In the genomic region with DNA sequence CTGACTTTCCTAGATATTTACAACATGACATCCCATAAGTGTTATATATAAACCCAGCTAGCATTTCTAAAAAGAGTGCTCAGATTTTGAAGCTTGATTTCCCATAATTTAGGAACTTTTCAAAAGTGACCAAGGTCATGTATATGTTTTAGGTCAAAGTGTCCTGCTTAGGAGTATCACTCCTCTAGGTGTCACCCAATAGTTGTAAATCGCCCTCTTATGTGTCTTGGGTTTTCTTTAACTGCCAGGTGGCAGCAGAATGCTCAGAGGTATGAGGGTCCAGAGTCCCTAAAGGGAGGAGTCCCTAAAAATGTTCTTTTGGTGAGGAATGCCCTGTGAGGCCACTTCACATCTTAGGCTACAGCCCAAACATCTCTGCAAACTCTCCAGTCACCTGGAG, we compare ENCODE assay signal across 26 cellular contexts.
A peak's percentile ranks its signal among the peaks of the same experiment; 100 is the strongest.
DNase-seq lines count a peak whose midpoint lies in the region; ATAC-seq, FAIRE-seq and TF ChIP-seq lines count a peak whose summit lies in the region.
"Had no signal": no experiment of that assay in that cellular context is flagged by ENCODE, and none has a peak within 500 bp of the region (broad histone marks: within the 10 kb centered on the region; RNA-seq: fewer than 3 reads in every experiment).

No MANE protein-coding gene starts in this region.

- TF ChIP-seq CTCF in HepG2 (CRISPR knock-in tag; IDR thresholded peaks at IDR 0.05) = peak; percentile 17; the same call in 1 of the 2 replicates
- TF ChIP-seq CTCF in right lobe of liver (IDR thresholded peaks at IDR 0.05) = no peak
- peak; percentile 52 for TF ChIP-seq CTCF in VCaP (conservative IDR thresholded peaks at IDR 0.05)
- no peak for TF ChIP-seq CTCF in PC-9 (conservative IDR thresholded peaks at IDR 0.05)

- H3K9ac ChIP-seq in HepG2 (ENCODE audit: insufficient read depth, low read depth, low read length) (no peak overlapping the region), mesendoderm (ENCODE audit: low read length) (no peak overlapping the region)
- H3K9ac ChIP-seq: GM23248 had no signal

- no peaks in the 10 kb centered on the region for H3K9me2 ChIP-seq in PC-9 (ENCODE audit: insufficient read depth)

- H3K9me3 ChIP-seq in HepG2 (ENCODE audit: low read length) (peaks cover 10% of the 10 kb centered on the region; the same call in 1 of the 2 replicates), right lobe of liver (no peaks in the 10 kb centered on the region), PC-9 (ENCODE audit: insufficient read depth, low read depth) (no peaks in the 10 kb centered on the region)

- in situ Hi-C loops in HepG2 (cut with HindIII; ENCODE audit: extremely low pct_ligation_motif_present, low pct_unique_long_range_greater_than_20kb) = no loop called here

- 25% methylated on average over 1 of the region's 1 CpG for WGBS in HepG2 (ENCODE audit: low lambda C conversion rate)
- WGBS in right lobe of liver (ENCODE audit: insufficient coverage, low coverage, low lambda C conversion rate, missing lambda C conversion rate) = 83% methylated on average over 1 of the region's 1 CpG
- WGBS in mesendoderm (ENCODE audit: extremely low coverage, insufficient coverage, low lambda C conversion rate) = no CpG with 5 or more reads among the region's 1 CpG

- no peak overlapping the region for H4K8ac ChIP-seq in mesendoderm (ENCODE audit: low read depth, low read length)

- FAIRE-seq in HepG2 (lab: Jason Lieb, UNC) = no peak
- FAIRE-seq: GM12892, GM18507, HTR-8/SVneo had no signal

- no peak overlapping the region for H3K56ac ChIP-seq in mesendoderm (ENCODE audit: low read length)

- TF ChIP-seq POLR2A in HepG2 (IDR thresholded peaks at IDR 0.05; ENCODE audit: insufficient read depth in 1 of 2, low read depth in 2 of 2, low read length in 2 of 2) = no peak
- TF ChIP-seq POLR2A in right lobe of liver (IDR thresholded peaks at IDR 0.05) = no peak

- no peak for TF ChIP-seq RAD21 in HepG2 (CRISPR knock-in tag; IDR thresholded peaks at IDR 0.05)
- TF ChIP-seq RAD21 in Ishikawa (IDR thresholded peaks at IDR 0.05; ENCODE audit: low read depth) = peak; percentile 36; the same call in 1 of the 2 replicates

- TF ChIP-seq EP300 in HepG2 (IDR thresholded peaks at IDR 0.05; ENCODE audit: low read depth in 2 of 2, low read length in 2 of 2) = no peak
- no peak for TF ChIP-seq EP300 in HepG2 (CRISPR knock-in tag; IDR thresholded peaks at IDR 0.05; ENCODE audit: borderline replicate concordance)
- no peak for TF ChIP-seq EP300 in Ishikawa (IDR thresholded peaks at IDR 0.05; ENCODE audit: borderline replicate concordance)

- H3F3A ChIP-seq in PC-9 (ENCODE audit: insufficient read depth, low read depth) = no peaks in the 10 kb centered on the region

- H2AFZ ChIP-seq in HepG2 (ENCODE audit: low read length) (no peak overlapping the region), PC-9 (no peak overlapping the region)
- H2AFZ ChIP-seq: GM23248 had no signal

- no peaks in the 10 kb centered on the region for H3K36me3 ChIP-seq in HepG2 (replicated peaks in 1 of 2; ENCODE audit: control insufficient read depth in 1 of 2, insufficient read depth in 2 of 2, low read length in 2 of 2)
- no peaks in the 10 kb centered on the region for H3K36me3 ChIP-seq in right lobe of liver
- no peaks in the 10 kb centered on the region for H3K36me3 ChIP-seq in mesendoderm (ENCODE audit: control insufficient read depth, insufficient read depth, low read length)
- no peaks in the 10 kb centered on the region for H3K36me3 ChIP-seq in PC-9 (ENCODE audit: low read depth)

- no peaks in the 10 kb centered on the region for H3K79me1 ChIP-seq in mesendoderm (ENCODE audit: low read length)

- H2BK120ac ChIP-seq in mesendoderm (ENCODE audit: low read depth, low read length) = no peak overlapping the region

- CTCF ChIA-PET in HepG2 (lab: Yijun Ruan, JAX; ENCODE audit: low intra/inter-chr PET ratio, low total read pairs) (no interaction called here), PC-9 (lab: Charles Lee) (no interaction called here)

- H3K27me3 ChIP-seq in HepG2 (ENCODE audit: control insufficient read depth in 1 of 2, insufficient read depth in 2 of 2, low read length in 2 of 2) (no peaks in the 10 kb centered on the region), right lobe of liver (no peaks in the 10 kb centered on the region), mesendoderm (ENCODE audit: insufficient read depth, low read length, poor library complexity) (no peaks in the 10 kb centered on the region), PC-9 (ENCODE audit: insufficient read depth, low read depth) (no peaks in the 10 kb centered on the region)

- no peak overlapping the region for H3K23ac ChIP-seq in mesendoderm (ENCODE audit: low read length)

- H3K4me1 ChIP-seq in HepG2 (ENCODE audit: insufficient read depth, low read length) = no peaks in the 10 kb centered on the region
- no peaks in the 10 kb centered on the region for H3K4me1 ChIP-seq in right lobe of liver
- H3K4me1 ChIP-seq in mesendoderm (ENCODE audit: control insufficient read depth, low read depth, low read length) = no peaks in the 10 kb centered on the region
- no peaks in the 10 kb centered on the region for H3K4me1 ChIP-seq in PC-9 (replicated peaks; ENCODE audit: insufficient read depth)

- H4K20me1 ChIP-seq in HepG2 (ENCODE audit: insufficient read depth, low read length) (no peaks in the 10 kb centered on the region), PC-9 (ENCODE audit: insufficient read depth) (no peaks in the 10 kb centered on the region)

- no peak overlapping the region for H2BK15ac ChIP-seq in mesendoderm (replicated peaks; ENCODE audit: low read depth)

- H3K27ac ChIP-seq in HepG2 (ENCODE audit: extremely low read length, insufficient read depth, low read length) (no peak overlapping the region), right lobe of liver (no peak overlapping the region), VCaP (no peak overlapping the region), mesendoderm (ENCODE audit: low read depth, low read length) (no peak overlapping the region), PC-9 (no peak overlapping the region)
- H3K27ac ChIP-seq: GM23248, HL-60 had no signal

- no peak overlapping the region for H3K4me2 ChIP-seq in HepG2 (ENCODE audit: low read depth, low read length)
- no peak overlapping the region for H3K4me2 ChIP-seq in mesendoderm (ENCODE audit: low read length)
- H3K4me2 ChIP-seq in PC-9 = no peak overlapping the region

- H3K79me2 ChIP-seq in HepG2 (ENCODE audit: insufficient read depth, low read length) (no peaks in the 10 kb centered on the region), mesendoderm (ENCODE audit: control insufficient read depth, insufficient read depth, low read length) (no peaks in the 10 kb centered on the region), PC-9 (ENCODE audit: low read depth) (no peaks in the 10 kb centered on the region)

- BruUV-seq in HepG2 (replicated peaks; lab: Mats Ljungman, UMichigan) = no TSS peak
- BruUV-seq in PC-9 (replicated peaks; lab: Mats Ljungman, UMichigan) = no TSS peak

- POLR2A ChIA-PET in HepG2 (lab: Yijun Ruan, JAX) (no interaction called here), PC-9 (lab: Charles Lee; ENCODE audit: unreplicated experiment) (no interaction called here)

- no peak overlapping the region for H2BK5ac ChIP-seq in mesendoderm (ENCODE audit: low read length)

- H3K4ac ChIP-seq in mesendoderm (ENCODE audit: low read depth, low read length) = no peak overlapping the region

- ATAC-seq in HepG2 (peak; percentile 41; the same call in 1 of the 3 replicates), right lobe of liver (no peak), HG03469 (IDR thresholded peaks at IDR 0.05; ENCODE audit: unreplicated experiment) (no peak)
- ATAC-seq in activated CD4-positive, CD25-positive, alpha-beta regulatory T cell treated with anti-CD3 and anti-CD28 coated beads, Interleukin-2, amount 50 U/mL, for 24 hours = no peak

- H4K5ac ChIP-seq in mesendoderm (ENCODE audit: low read length) = no peak overlapping the region

- DNase-seq in HepG2 (ENCODE audit: low spot score) = no peak
- no peak for DNase-seq in right lobe of liver
- DNase-seq in mesendoderm = peak; percentile 59
- DNase-seq in PC-9 = no peak
- DNase-seq: AML-193; COR-L47; DMS153; EL; GM23248; HFFc6; NCI-H1105 treated with DMSO at 0.1 percent for 48 hours; NCI-H1694; NCI-H345; NCI-H526 treated with DMSO at 0.1 percent for 48 hours; NK-92 treated with Interleukin-12 subunit alpha and Interleukin-12 subunit beta, amount 100 ng/mL, for 24 hours; SHP77; T-helper 1 cell; T1000 had no signal

- no peak overlapping the region for H2AK5ac ChIP-seq in mesendoderm (ENCODE audit: low read length)

- H3K18ac ChIP-seq in mesendoderm (ENCODE audit: low read length) = no peak overlapping the region

- intact Hi-C loops in HepG2 (cut with micrococcal nuclease; ENCODE audit: unreplicated experiment) (no loop called here), right lobe of liver (cut with DNase I) (no loop called here), PC-9 (cut with micrococcal nuclease; ENCODE audit: unreplicated experiment) (no loop called here)

- H3K4me3 ChIP-seq in HepG2 (replicated peaks in 1 of 3; ENCODE audit: insufficient read depth in 1 of 3, low read depth in 2 of 3, low read length in 3 of 3) (no peak overlapping the region), right lobe of liver (no peak overlapping the region), mesendoderm (ENCODE audit: low read length) (no peak overlapping the region), PC-9 (no peak overlapping the region)
- H3K4me3 ChIP-seq: GM23248 had no signal

TF ChIP-seq in HepG2, 621 proteins besides CTCF, POLR2A, EP300 and RAD21 (continues in another document):
- TF ChIP-seq ZNF484 (CRISPR knock-in tag; IDR thresholded peaks at IDR 0.05; ENCODE audit: borderline replicate concordance, low read depth) = no peak

TF ChIP-seq in Ishikawa, 13 proteins besides CTCF, POLR2A, EP300 and RAD21:
- TF ChIP-seq, protein P1, sequence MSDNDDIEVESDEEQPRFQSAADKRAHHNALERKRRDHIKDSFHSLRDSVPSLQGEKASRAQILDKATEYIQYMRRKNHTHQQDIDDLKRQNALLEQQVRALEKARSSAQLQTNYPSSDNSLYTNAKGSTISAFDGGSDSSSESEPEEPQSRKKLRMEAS (IDR thresholded peaks at IDR 0.05) = no peak
- no peak for TF ChIP-seq EGR1 (IDR thresholded peaks at IDR 0.05)
- no peak for TF ChIP-seq CREB1 (IDR thresholded peaks at IDR 0.05; ENCODE audit: low read depth)
- no peak for TF ChIP-seq TEAD4 (IDR thresholded peaks at IDR 0.05)

Comparison
In these comparisons a context has a peak if more than half of its experiments do, and no peak if none do; other contexts are left out.
1. CTCF ChIP-seq: peak in HepG2 (single experiment) and VCaP (single experiment); none in right lobe of liver (0 of 4) and PC-9 (single experiment).